Comparison of ENCODE assay signal across 14 cellular contexts in genomic region chr6:30611150-30611855, GRCh38. TPM values are rescaled to one million over a fixed set of nuclear protein-coding genes. Genes with fewer than 3 reads are reported as not detected.
DNase-seq lines count a peak whose midpoint lies in the region; ATAC-seq and TF ChIP-seq lines count a peak whose summit lies in the region.
"Had no signal": no experiment of that assay in that cellular context is flagged by ENCODE, and none has a peak within 500 bp of the region (broad histone marks: within the 10 kb centered on the region; RNA-seq: fewer than 3 reads in every experiment).

No MANE protein-coding gene starts in this region.

- no peak for DNase-seq in CD4-positive, alpha-beta memory T cell
- DNase-seq in Karpas-422 (no peak), caudate nucleus (lab: John Stamatoyannopoulos, UW) (peak in 15 of 61 donors; percentile 3 to 66 (median 18)), neural crest cell (ENCODE audit: low read depth, low spot score) (no peak), PC-9 (no peak), medulla oblongata (ENCODE audit: extremely low spot score) (no peak), NCI-H1436 treated with DMSO at 0.1 percent for 48 hours (lab: John Stamatoyannopoulos, UW) (no peak)
- DNase-seq: dermis blood vessel endothelial cell; foreskin melanocyte; MM.1S; stimulated activated CD4-positive, alpha-beta T cell treated with anti-CD3 and anti-CD28 coated beads, Interleukin-4, amount 100 ng/mL, for 4 hours; substantia nigra had no signal

- peaks cover 70% of the 10 kb centered on the region for H3K4me1 ChIP-seq in CD4-positive, alpha-beta memory T cell (ENCODE audit: insufficient read depth, low read length)
- peaks cover 45% of the 10 kb centered on the region for H3K4me1 ChIP-seq in Karpas-422 (ENCODE audit: low read length)
- peaks cover 26% of the 10 kb centered on the region for H3K4me1 ChIP-seq in PC-9 (replicated peaks; ENCODE audit: insufficient read depth)

- H3K79me2 ChIP-seq in Karpas-422 (ENCODE audit: low read length), result peaks cover 28% of the 10 kb centered on the region
- peaks cover 20% of the 10 kb centered on the region for H3K79me2 ChIP-seq in PC-9 (ENCODE audit: low read depth)

- H3K4me2 ChIP-seq in Karpas-422 (ENCODE audit: low read depth, low read length, poor library complexity, severe bottlenecking) (no peak overlapping the region), PC-9 (no peak overlapping the region)

- peak overlapping the region; percentile 77 to 100 (median 85) for H3K27ac Mint-ChIP-seq in CD4-positive, alpha-beta memory T cell
- H3K27ac Mint-ChIP-seq in neural crest cell (ENCODE audit: unreplicated experiment), result no peak overlapping the region

- H3K9me2 ChIP-seq in Karpas-422 (replicated peaks; ENCODE audit: insufficient read depth, low read length) (no peaks in the 10 kb centered on the region), PC-9 (ENCODE audit: insufficient read depth) (no peaks in the 10 kb centered on the region)

- intact Hi-C loops in CD4-positive, alpha-beta memory T cell (cut with micrococcal nuclease), result no loop called here
- intact Hi-C loops in PC-9 (cut with micrococcal nuclease; ENCODE audit: unreplicated experiment), result no loop called here

- H3K27me3 ChIP-seq in CD4-positive, alpha-beta memory T cell (ENCODE audit: insufficient read depth, low read length), result no peaks in the 10 kb centered on the region
- H3K27me3 ChIP-seq in Karpas-422 (ENCODE audit: low read length), result no peaks in the 10 kb centered on the region
- no peaks in the 10 kb centered on the region for H3K27me3 ChIP-seq in PC-9 (ENCODE audit: insufficient read depth, low read depth)

- peaks cover 39% of the 10 kb centered on the region for H3K36me3 ChIP-seq in CD4-positive, alpha-beta memory T cell (ENCODE audit: insufficient read depth, low read length)
- H3K36me3 ChIP-seq in Karpas-422 (ENCODE audit: insufficient read depth, low read length) (peaks cover 53% of the 10 kb centered on the region), PC-9 (ENCODE audit: low read depth) (peaks cover 32% of the 10 kb centered on the region)

- H4K20me1 ChIP-seq in Karpas-422 (ENCODE audit: insufficient read depth, low read depth, low read length) (peaks cover 16% of the 10 kb centered on the region), PC-9 (ENCODE audit: insufficient read depth) (peaks cover 26% of the 10 kb centered on the region; the same call in 1 of the 2 replicates)

- H3F3A ChIP-seq in PC-9 (ENCODE audit: insufficient read depth, low read depth), result peaks cover 68% of the 10 kb centered on the region

- peak overlapping the region; percentile 32 for H3K27ac ChIP-seq in CD4-positive, alpha-beta memory T cell (ENCODE audit: low read depth, low read length)
- H3K27ac ChIP-seq in Karpas-422 (ENCODE audit: low read length), result peak overlapping the region; percentile 94; the same call in 1 of the 2 replicates
- peak overlapping the region; percentile 53 for H3K27ac ChIP-seq in caudate nucleus (ENCODE audit: low read depth, low read length)
- no peak overlapping the region for H3K27ac ChIP-seq in PC-9
- H3K27ac ChIP-seq: VCaP had no signal

- POLR2A ChIA-PET in CD4-positive, alpha-beta memory T cell (lab: Charles Lee; ENCODE audit: partially characterized antibody), result interaction anchor here (0.9 to 5.0 kb wide), 18 partner anchors 12 to 148 kb away, joined by 3 to 102 read pairs (median 6); partner anchors contain the start of genes ABCF1, GNL1, MDC1 and PRR3
- POLR2A ChIA-PET in PC-9 (lab: Charles Lee; ENCODE audit: unreplicated experiment), result interaction anchor here (0.5 to 0.7 kb wide), 2 partner anchors 20 to 368 kb away, joined by 3 to 6 read pairs; no protein-coding TSS in a partner anchor

- CTCF ChIA-PET in CD4-positive, alpha-beta memory T cell (lab: Charles Lee; ENCODE audit: partially characterized antibody), result interaction anchor here (0.8 to 4.8 kb wide), 11 partner anchors 13 to 129 kb away, joined by 3 to 33 read pairs (median 9); no protein-coding TSS in a partner anchor
- CTCF ChIA-PET in PC-9 (lab: Charles Lee), result no interaction called here

- BruUV-seq in PC-9 (replicated peaks; lab: Mats Ljungman, UMichigan), result no TSS peak

- ATAC-seq in HG02588 (IDR thresholded peaks at IDR 0.05; ENCODE audit: unreplicated experiment), result no peak

- H3K9me3 Mint-ChIP-seq in CD4-positive, alpha-beta memory T cell, result peaks cover 0 to 6% (median 0%) of the 10 kb centered on the region in 8 donors
- H3K9me3 Mint-ChIP-seq in neural crest cell, result no peaks in the 10 kb centered on the region

- no peaks in the 10 kb centered on the region for H3K9me3 ChIP-seq in CD4-positive, alpha-beta memory T cell (ENCODE audit: control insufficient read depth in 1 of 2, low read length in 2 of 2)
- no peaks in the 10 kb centered on the region for H3K9me3 ChIP-seq in Karpas-422 (ENCODE audit: low read length)
- H3K9me3 ChIP-seq in PC-9 (ENCODE audit: insufficient read depth, low read depth), result no peaks in the 10 kb centered on the region

- H3K4me3 Mint-ChIP-seq in CD4-positive, alpha-beta memory T cell, result peak overlapping the region in 2 of 8 donors; percentile 23 to 33
- H3K4me3 Mint-ChIP-seq in neural crest cell, result peak overlapping the region; percentile 32

- TF ChIP-seq CTCF in neural crest cell (conservative IDR thresholded peaks at IDR 0.05), result no peak
- no peak for TF ChIP-seq CTCF in PC-9 (conservative IDR thresholded peaks at IDR 0.05)

- no peaks in the 10 kb centered on the region for H3K27me3 Mint-ChIP-seq in CD4-positive, alpha-beta memory T cell
- H3K27me3 Mint-ChIP-seq in neural crest cell (ENCODE audit: low read depth), result peaks cover 24% of the 10 kb centered on the region

- H2AFZ ChIP-seq in Karpas-422 (ENCODE audit: low read length) (no peak overlapping the region), PC-9 (no peak overlapping the region)

- peaks cover 42 to 57% of the 10 kb centered on the region in 2 donors for H3K36me3 Mint-ChIP-seq in CD4-positive, alpha-beta memory T cell
- peaks cover 43% of the 10 kb centered on the region for H3K36me3 Mint-ChIP-seq in neural crest cell (ENCODE audit: low read depth)

- no peak overlapping the region for H3K9ac ChIP-seq in Karpas-422 (ENCODE audit: low read length)

- H3K4me3 ChIP-seq in CD4-positive, alpha-beta memory T cell (ENCODE audit: low read length in 2 of 2), result no peak overlapping the region
- H3K4me3 ChIP-seq in Karpas-422 (ENCODE audit: low read length), result no peak overlapping the region
- H3K4me3 ChIP-seq in PC-9, result no peak overlapping the region

- H3K4me1 Mint-ChIP-seq in CD4-positive, alpha-beta memory T cell, result peaks cover 50 to 78% (median 63%) of the 10 kb centered on the region in 4 donors
- H3K4me1 Mint-ChIP-seq in neural crest cell, result peaks cover 60% of the 10 kb centered on the region

RNA-seq across cellular contexts. Expression of gene PPP1R10, which starts 5.7 kb away (rescaled TPM):
- 100 to 1,000 TPM; 224 to 231 TPM for total RNA-seq in CD4-positive, alpha-beta memory T cell
- 10 to 100 TPM in 1 of 2 donors, 1 to 10 TPM in 1; 8.5 to 30.6 TPM for polyA plus RNA-seq in CD4-positive, alpha-beta memory T cell
- total RNA-seq in Karpas-422 (2014; rRNA removed; shearing (Covaris generic); ENCODE audit: low replicate concordance), result 64.3 and 170 TPM in 2 replicates
- total RNA-seq in neural crest cell (138 and 145 TPM in 2 replicates), PC-9 (2021) (47.6 and 69.5 TPM in 2 replicates)

RNA-seq across cellular contexts. Expression of gene MRPS18B, which starts 6.3 kb away (rescaled TPM):
- total RNA-seq in CD4-positive, alpha-beta memory T cell, result 10 to 100 TPM; 44.4 to 46.3 TPM
- polyA plus RNA-seq in CD4-positive, alpha-beta memory T cell, result 100 to 1,000 TPM; 112 to 126 TPM
- total RNA-seq in Karpas-422 (2014; rRNA removed; shearing (Covaris generic); ENCODE audit: low replicate concordance), result 59.2 and 119 TPM in 2 replicates
- total RNA-seq in neural crest cell (36.7 and 39.3 TPM in 2 replicates), PC-9 (2021) (65.2 and 86.8 TPM in 2 replicates)

RNA-seq across cellular contexts. Expression of gene ATAT1, which starts 15.4 kb away (rescaled TPM):
- 1 to 10 TPM; 8.3 to 9.4 TPM for total RNA-seq in CD4-positive, alpha-beta memory T cell
- 1 to 10 TPM in 1 of 2 donors, under 1 TPM in 1; 0.29 to 1.9 TPM for polyA plus RNA-seq in CD4-positive, alpha-beta memory T cell
- total RNA-seq in Karpas-422 (2014; rRNA removed; shearing (Covaris generic); ENCODE audit: low replicate concordance), result 9.6 and 10.3 TPM in 2 replicates
- total RNA-seq in neural crest cell (58.2 and 62.3 TPM in 2 replicates), PC-9 (2021) (15.1 and 29.4 TPM in 2 replicates)

RNA-seq across cellular contexts. Expression of gene C6orf136, which starts 35.6 kb away (rescaled TPM):
- 10 to 100 TPM; 29.3 to 35.0 TPM for total RNA-seq in CD4-positive, alpha-beta memory T cell
- 10 to 100 TPM in 1 of 2 donors, 1 to 10 TPM in 1; 6.2 to 16.0 TPM for polyA plus RNA-seq in CD4-positive, alpha-beta memory T cell
- 5.6 and 10.0 TPM in 2 replicates for total RNA-seq in Karpas-422 (2014; rRNA removed; shearing (Covaris generic); ENCODE audit: low replicate concordance)
- total RNA-seq in neural crest cell, result 15.4 and 17.4 TPM in 2 replicates
- total RNA-seq in PC-9 (2021), result 21.2 and 33.3 TPM in 2 replicates

RNA-seq across cellular contexts. Expression of gene ABCF1, which starts 40.1 kb away (rescaled TPM):
- 10 to 100 TPM; 60.8 to 66.8 TPM for total RNA-seq in CD4-positive, alpha-beta memory T cell
- polyA plus RNA-seq in CD4-positive, alpha-beta memory T cell, result 10 to 100 TPM in 1 of 2 donors, 1 to 10 TPM in 1; 7.5 to 46.6 TPM
- total RNA-seq in Karpas-422 (2014; rRNA removed; shearing (Covaris generic); ENCODE audit: low replicate concordance), result 14.4 and 26.0 TPM in 2 replicates
- 93.7 and 98.2 TPM in 2 replicates for total RNA-seq in neural crest cell
- 64.0 and 73.7 TPM in 2 replicates for total RNA-seq in PC-9 (2021)
